In the genomic region with DNA sequence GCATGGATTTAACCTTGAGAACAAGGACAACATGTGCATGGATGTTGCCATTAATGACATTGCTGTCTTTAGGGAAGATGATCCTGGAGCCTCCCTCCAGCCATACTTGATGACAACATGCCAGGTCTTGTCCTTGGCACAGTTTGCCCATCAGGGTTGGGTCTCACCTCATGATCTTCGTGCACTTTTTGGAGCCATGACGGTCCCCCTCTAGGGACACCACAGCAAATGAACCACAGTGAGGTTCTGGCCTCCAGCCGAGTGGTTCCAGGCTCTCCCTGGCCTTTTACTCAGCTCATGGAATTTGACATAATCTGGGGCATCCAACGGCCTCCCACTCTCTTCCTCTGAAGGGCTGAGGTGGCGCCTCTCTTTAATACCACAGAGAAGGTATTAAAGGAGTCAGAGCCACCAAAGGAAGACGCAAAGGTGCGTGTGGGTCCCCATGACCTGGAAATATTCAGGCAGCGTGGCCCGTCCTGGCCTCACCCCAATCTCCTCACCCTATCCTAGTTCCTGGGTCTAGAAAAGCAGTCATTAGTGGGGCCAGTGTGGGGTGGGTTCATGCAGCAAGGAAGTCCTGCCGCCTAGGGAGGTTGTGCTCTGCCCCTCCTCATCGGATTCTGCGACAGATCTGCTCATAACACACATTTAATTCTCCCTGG, we compare ENCODE assay signal across 2 cellular contexts.
TF ChIP-seq lines count a peak whose summit lies in the region.

No MANE protein-coding gene starts in this region.

TF ChIP-seq in IMR-90, 13 proteins besides CTCF, POLR2A, EP300 and RAD21 (continued from another document):
- no peak for TF ChIP-seq BHLHE40 (IDR thresholded peaks at IDR 0.05; ENCODE audit: low read depth, low read length)
- no peak for TF ChIP-seq RCOR1 (IDR thresholded peaks at IDR 0.05; ENCODE audit: insufficient replicate concordance, low read length)
- TF ChIP-seq FOS (IDR thresholded peaks at IDR 0.05; ENCODE audit: low read depth, low read length), result no peak
- TF ChIP-seq MXI1 (IDR thresholded peaks at IDR 0.05; ENCODE audit: borderline replicate concordance, low read depth, low read length), result no peak
- no peak for TF ChIP-seq MAFK (IDR thresholded peaks at IDR 0.05; ENCODE audit: low read depth, low read length)
- TF ChIP-seq, protein P1, sequence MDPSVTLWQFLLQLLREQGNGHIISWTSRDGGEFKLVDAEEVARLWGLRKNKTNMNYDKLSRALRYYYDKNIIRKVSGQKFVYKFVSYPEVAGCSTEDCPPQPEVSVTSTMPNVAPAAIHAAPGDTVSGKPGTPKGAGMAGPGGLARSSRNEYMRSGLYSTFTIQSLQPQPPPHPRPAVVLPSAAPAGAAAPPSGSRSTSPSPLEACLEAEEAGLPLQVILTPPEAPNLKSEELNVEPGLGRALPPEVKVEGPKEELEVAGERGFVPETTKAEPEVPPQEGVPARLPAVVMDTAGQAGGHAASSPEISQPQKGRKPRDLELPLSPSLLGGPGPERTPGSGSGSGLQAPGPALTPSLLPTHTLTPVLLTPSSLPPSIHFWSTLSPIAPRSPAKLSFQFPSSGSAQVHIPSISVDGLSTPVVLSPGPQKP (IDR thresholded peaks at IDR 0.05; ENCODE audit: borderline replicate concordance, low read depth, low read length), result no peak
- TF ChIP-seq CEBPB (IDR thresholded peaks at IDR 0.05; ENCODE audit: low read depth, low read length), result no peak
- TF ChIP-seq, protein P2, sequence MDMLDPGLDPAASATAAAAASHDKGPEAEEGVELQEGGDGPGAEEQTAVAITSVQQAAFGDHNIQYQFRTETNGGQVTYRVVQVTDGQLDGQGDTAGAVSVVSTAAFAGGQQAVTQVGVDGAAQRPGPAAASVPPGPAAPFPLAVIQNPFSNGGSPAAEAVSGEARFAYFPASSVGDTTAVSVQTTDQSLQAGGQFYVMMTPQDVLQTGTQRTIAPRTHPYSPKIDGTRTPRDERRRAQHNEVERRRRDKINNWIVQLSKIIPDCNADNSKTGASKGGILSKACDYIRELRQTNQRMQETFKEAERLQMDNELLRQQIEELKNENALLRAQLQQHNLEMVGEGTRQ (IDR thresholded peaks at IDR 0.05; ENCODE audit: low read depth, low read length), result no peak
- no peak for TF ChIP-seq RFX5 (IDR thresholded peaks at IDR 0.05; ENCODE audit: low read depth, low read length)
- TF ChIP-seq SMC3 (IDR thresholded peaks at IDR 0.05; ENCODE audit: low read depth, low read length), result no peak

TF ChIP-seq in WTC11, 78 proteins besides CTCF, POLR2A, EP300 and RAD21:
- TF ChIP-seq, protein P3, sequence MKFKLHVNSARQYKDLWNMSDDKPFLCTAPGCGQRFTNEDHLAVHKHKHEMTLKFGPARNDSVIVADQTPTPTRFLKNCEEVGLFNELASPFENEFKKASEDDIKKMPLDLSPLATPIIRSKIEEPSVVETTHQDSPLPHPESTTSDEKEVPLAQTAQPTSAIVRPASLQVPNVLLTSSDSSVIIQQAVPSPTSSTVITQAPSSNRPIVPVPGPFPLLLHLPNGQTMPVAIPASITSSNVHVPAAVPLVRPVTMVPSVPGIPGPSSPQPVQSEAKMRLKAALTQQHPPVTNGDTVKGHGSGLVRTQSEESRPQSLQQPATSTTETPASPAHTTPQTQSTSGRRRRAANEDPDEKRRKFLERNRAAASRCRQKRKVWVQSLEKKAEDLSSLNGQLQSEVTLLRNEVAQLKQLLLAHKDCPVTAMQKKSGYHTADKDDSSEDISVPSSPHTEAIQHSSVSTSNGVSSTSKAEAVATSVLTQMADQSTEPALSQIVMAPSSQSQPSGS (CRISPR knock-in tag; IDR thresholded peaks at IDR 0.05; ENCODE audit: borderline replicate concordance, low read depth), result no peak
- TF ChIP-seq SMAD3 (CRISPR knock-in tag; IDR thresholded peaks at IDR 0.05; ENCODE audit: borderline replicate concordance) (no peak), FOXK1 (CRISPR knock-in tag; IDR thresholded peaks at IDR 0.05) (no peak), MXD4 (CRISPR knock-in tag; IDR thresholded peaks at IDR 0.05; ENCODE audit: borderline replicate concordance) (no peak)
- TF ChIP-seq, protein P4, sequence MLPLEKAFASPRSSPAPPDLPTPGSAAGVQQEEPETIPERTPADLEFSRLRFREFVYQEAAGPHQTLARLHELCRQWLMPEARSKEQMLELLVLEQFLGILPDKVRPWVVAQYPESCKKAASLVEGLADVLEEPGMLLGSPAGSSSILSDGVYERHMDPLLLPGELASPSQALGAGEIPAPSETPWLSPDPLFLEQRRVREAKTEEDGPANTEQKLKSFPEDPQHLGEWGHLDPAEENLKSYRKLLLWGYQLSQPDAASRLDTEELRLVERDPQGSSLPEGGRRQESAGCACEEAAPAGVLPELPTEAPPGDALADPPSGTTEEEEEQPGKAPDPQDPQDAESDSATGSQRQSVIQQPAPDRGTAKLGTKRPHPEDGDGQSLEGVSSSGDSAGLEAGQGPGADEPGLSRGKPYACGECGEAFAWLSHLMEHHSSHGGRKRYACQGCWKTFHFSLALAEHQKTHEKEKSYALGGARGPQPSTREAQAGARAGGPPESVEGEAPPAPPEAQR (CRISPR knock-in tag; IDR thresholded peaks at IDR 0.05), result no peak
- TF ChIP-seq, protein P5, sequence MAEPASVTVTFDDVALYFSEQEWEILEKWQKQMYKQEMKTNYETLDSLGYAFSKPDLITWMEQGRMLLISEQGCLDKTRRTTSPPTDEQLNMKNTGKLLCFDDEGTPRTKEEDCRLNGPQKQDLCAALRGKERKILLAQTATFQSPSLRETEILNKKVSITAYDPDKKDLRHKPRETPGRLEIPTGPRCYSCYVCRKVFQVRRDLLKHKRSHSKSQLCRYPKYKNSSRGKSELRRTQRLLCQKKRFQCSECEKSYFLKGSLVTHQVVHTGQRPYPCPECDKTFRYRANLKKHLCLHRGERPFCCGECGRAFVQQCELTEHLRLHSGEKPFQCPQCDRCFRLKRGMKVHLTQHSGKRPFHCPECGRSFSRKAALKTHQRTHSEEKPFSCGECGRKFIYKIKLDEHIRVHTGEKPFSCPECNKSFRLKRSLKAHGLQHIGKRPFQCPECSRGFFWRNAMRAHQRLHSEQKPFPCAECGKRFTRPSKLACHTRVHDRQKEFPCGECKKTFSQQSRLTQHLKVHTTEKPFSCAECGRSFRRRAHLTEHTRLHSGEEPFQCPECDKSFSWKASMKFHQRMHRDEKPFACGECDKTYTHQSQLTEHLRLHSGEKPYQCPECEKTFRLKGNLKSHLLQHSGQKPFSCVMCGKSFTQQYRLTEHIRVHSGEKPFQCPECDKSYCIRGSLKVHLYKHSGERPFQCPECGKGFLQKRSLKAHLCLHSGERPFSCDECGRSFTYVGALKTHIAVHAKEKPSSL (CRISPR knock-in tag; conservative IDR thresholded peaks at IDR 0.05), result no peak
